ENCODE assay signal across 18 cellular contexts in genomic region chr2:134576478-134576877, GRCh38.
A peak's percentile ranks its signal among the peaks of the same experiment; 100 is the strongest.
DNase-seq lines count a peak whose midpoint lies in the region; TF ChIP-seq lines count a peak whose summit lies in the region.
"Had no signal": no experiment of that assay in that cellular context is flagged by ENCODE, and none has a peak within 500 bp of the region (broad histone marks: within the 10 kb centered on the region; RNA-seq: fewer than 3 reads in every experiment).

No MANE protein-coding gene starts in this region.

- H3K4ac ChIP-seq in mesendoderm (ENCODE audit: low read depth, low read length) = no peak overlapping the region

- H4K8ac ChIP-seq in mesendoderm (ENCODE audit: low read depth, low read length) = no peak overlapping the region

- no peaks in the 10 kb centered on the region for H3K9me2 ChIP-seq in OCI-LY7 (ENCODE audit: insufficient read depth, low read length)

- H3K27me3 Mint-ChIP-seq in CD8-positive, alpha-beta memory T cell = peaks cover 0 to 6% of the 10 kb centered on the region in 2 donors

- H3K9me3 ChIP-seq in CD8-positive, alpha-beta memory T cell (ENCODE audit: low read length) = no peaks in the 10 kb centered on the region
- no peaks in the 10 kb centered on the region for H3K9me3 ChIP-seq in OCI-LY7 (ENCODE audit: low read length)
- H3K9me3 ChIP-seq: BLaER1, Peyer's patch had no signal

- H4K5ac ChIP-seq in mesendoderm (ENCODE audit: low read length) = no peak overlapping the region

- BruUV-seq in OCI-LY7 (replicated peaks; lab: Mats Ljungman, UMichigan) = no TSS peak

- H2AFZ ChIP-seq in OCI-LY7 (ENCODE audit: low read length) = no peak overlapping the region

- peaks cover 2 to 3% (median 2%) of the 10 kb centered on the region in 3 donors for H3K4me1 Mint-ChIP-seq in CD8-positive, alpha-beta memory T cell

- H3K56ac ChIP-seq in mesendoderm (ENCODE audit: low read length) = no peak overlapping the region

- no peak overlapping the region for H3K4me2 ChIP-seq in OCI-LY7 (ENCODE audit: low read length)
- no peak overlapping the region for H3K4me2 ChIP-seq in mesendoderm (ENCODE audit: low read length)
- H3K4me2 ChIP-seq: BLaER1 had no signal

- no peaks in the 10 kb centered on the region for H3K36me3 ChIP-seq in CD8-positive, alpha-beta memory T cell (ENCODE audit: insufficient read depth, low read length)
- H3K36me3 ChIP-seq in OCI-LY7 (ENCODE audit: insufficient read depth, low read length) (no peaks in the 10 kb centered on the region), mesendoderm (ENCODE audit: control insufficient read depth, insufficient read depth, low read length) (no peaks in the 10 kb centered on the region)
- H3K36me3 ChIP-seq: BLaER1, Peyer's patch had no signal

- peak in 3 of 5 donors; percentile 3 to 24 (median 7) for DNase-seq in CD8-positive, alpha-beta memory T cell
- DNase-seq in GM10248 (ENCODE audit: extremely low spot score) (no peak), OCI-LY7 (ENCODE audit: low spot score) (peak; percentile 1), mesendoderm (peak; percentile 12), germinal center (ENCODE audit: low spot score) (no peak), hippocampal formation (lab: John Stamatoyannopoulos, UW) (no peak), 8988T (no peak)
- DNase-seq: COR-L47, DMS153, HFFc6, MM.1S, NCI-H1105 treated with DMSO at 0.1 percent for 48 hours, NCI-H187, NCI-H446 treated with DMSO at 0.1 percent for 48 hours, NCI-H748 treated with DMSO at 0.1 percent for 48 hours, Peyer's patch, SHP77 had no signal

- no peak overlapping the region for H3K18ac ChIP-seq in mesendoderm (ENCODE audit: low read length)

- no peak overlapping the region for H3K4me3 ChIP-seq in CD8-positive, alpha-beta memory T cell (ENCODE audit: low read length)
- H3K4me3 ChIP-seq in OCI-LY7 (ENCODE audit: low read depth, low read length, poor library complexity, severe bottlenecking) (no peak overlapping the region), mesendoderm (ENCODE audit: low read length) (no peak overlapping the region)
- H3K4me3 ChIP-seq: BLaER1, Peyer's patch had no signal

- H3K79me2 ChIP-seq in OCI-LY7 (ENCODE audit: insufficient read depth, low read depth, low read length) (no peaks in the 10 kb centered on the region), mesendoderm (ENCODE audit: control insufficient read depth, insufficient read depth, low read length) (no peaks in the 10 kb centered on the region)

- POLR2A ChIA-PET in CD8-positive, alpha-beta memory T cell (lab: Charles Lee) = no interaction called here
- POLR2A ChIA-PET in GM10248 (lab: Yijun Ruan, JAX) (no interaction called here), OCI-LY7 (lab: Charles Lee) (no interaction called here)

- no peak overlapping the region for H2AK5ac ChIP-seq in mesendoderm (ENCODE audit: low read length)

- no peak overlapping the region for H2BK15ac ChIP-seq in mesendoderm (replicated peaks; ENCODE audit: low read depth)

- no peaks in the 10 kb centered on the region for H3K4me1 ChIP-seq in CD8-positive, alpha-beta memory T cell (ENCODE audit: insufficient read depth, low read length)
- H3K4me1 ChIP-seq in OCI-LY7 (ENCODE audit: insufficient read depth, low read length, poor library complexity, severe bottlenecking) (no peaks in the 10 kb centered on the region), mesendoderm (ENCODE audit: control insufficient read depth, low read depth, low read length) (no peaks in the 10 kb centered on the region)
- H3K4me1 ChIP-seq: BLaER1, Peyer's patch had no signal

- H3K4me3 Mint-ChIP-seq in CD8-positive, alpha-beta memory T cell = no peak overlapping the region
- H3K4me3 Mint-ChIP-seq: HFFc6 had no signal

- H3K36me3 Mint-ChIP-seq in CD8-positive, alpha-beta memory T cell = no peaks in the 10 kb centered on the region

- H3K27ac Mint-ChIP-seq in CD8-positive, alpha-beta memory T cell = no peak overlapping the region
- H3K27ac Mint-ChIP-seq: HFFc6 had no signal

- CTCF ChIA-PET in CD8-positive, alpha-beta memory T cell (lab: Charles Lee) = no interaction called here
- CTCF ChIA-PET in GM10248 (lab: Yijun Ruan, JAX) (interaction anchor here (0.8 kb wide), 1 partner anchor 16 kb away, joined by 3 read pairs; no protein-coding TSS in a partner anchor), OCI-LY7 (lab: Charles Lee; ENCODE audit: unreplicated experiment) (no interaction called here)

- no peak overlapping the region for H3K23ac ChIP-seq in mesendoderm (ENCODE audit: low read length)

- no peak overlapping the region for H2BK120ac ChIP-seq in mesendoderm (ENCODE audit: low read depth, low read length)

- intact Hi-C loops in OCI-LY7 (cut with micrococcal nuclease; ENCODE audit: unreplicated experiment) = no loop called here

- H3K27me3 ChIP-seq in CD8-positive, alpha-beta memory T cell (ENCODE audit: insufficient read depth, low read length, poor library complexity, severe bottlenecking) = no peaks in the 10 kb centered on the region
- no peaks in the 10 kb centered on the region for H3K27me3 ChIP-seq in mesendoderm (ENCODE audit: insufficient read depth, low read length, poor library complexity)
- H3K27me3 ChIP-seq: BLaER1, Peyer's patch had no signal

- no peaks in the 10 kb centered on the region for H3K79me1 ChIP-seq in mesendoderm (ENCODE audit: low read length)

- TF ChIP-seq CTCF in GM10248 (IDR thresholded peaks at IDR 0.05; ENCODE audit: control extremely low read depth, extremely low read depth, low read depth, missing control alignments) (peak; percentile 26), OCI-LY7 (conservative IDR thresholded peaks at IDR 0.05; ENCODE audit: low read length) (0 out of 2 replicates have a peak, but pooled peaks have one; percentile 19)

- H3K9me3 Mint-ChIP-seq in CD8-positive, alpha-beta memory T cell = no peaks in the 10 kb centered on the region
- H3K9me3 Mint-ChIP-seq: HFFc6 had no signal

- H2BK5ac ChIP-seq in mesendoderm (ENCODE audit: low read length) = no peak overlapping the region

- no peak overlapping the region for H3K9ac ChIP-seq in mesendoderm (ENCODE audit: low read length)
- H3K9ac ChIP-seq: BLaER1 had no signal

- H4K20me1 ChIP-seq in OCI-LY7 (ENCODE audit: insufficient read depth, low read length) = no peaks in the 10 kb centered on the region
- H4K20me1 ChIP-seq: BLaER1 had no signal

- H3K27ac ChIP-seq in CD8-positive, alpha-beta memory T cell (ENCODE audit: low read depth, low read length) = no peak overlapping the region
- H3K27ac ChIP-seq in OCI-LY7 (ENCODE audit: low read depth, low read length, poor library complexity, severe bottlenecking) (no peak overlapping the region), mesendoderm (ENCODE audit: low read depth, low read length) (no peak overlapping the region)
- H3K27ac ChIP-seq: BLaER1, Peyer's patch had no signal

Comparison
In these comparisons a context has a peak if more than half of its experiments do, and no peak if none do; other contexts are left out.
1. DNase-seq: peak in CD8-positive, alpha-beta memory T cell (3 of 5), OCI-LY7 (single experiment) and mesendoderm (single experiment); none in GM10248 (single experiment), germinal center (single experiment), hippocampal formation (0 of 2) and 8988T (single experiment).